28 cellular contexts compared by ENCODE assay signal in the genomic region with DNA sequence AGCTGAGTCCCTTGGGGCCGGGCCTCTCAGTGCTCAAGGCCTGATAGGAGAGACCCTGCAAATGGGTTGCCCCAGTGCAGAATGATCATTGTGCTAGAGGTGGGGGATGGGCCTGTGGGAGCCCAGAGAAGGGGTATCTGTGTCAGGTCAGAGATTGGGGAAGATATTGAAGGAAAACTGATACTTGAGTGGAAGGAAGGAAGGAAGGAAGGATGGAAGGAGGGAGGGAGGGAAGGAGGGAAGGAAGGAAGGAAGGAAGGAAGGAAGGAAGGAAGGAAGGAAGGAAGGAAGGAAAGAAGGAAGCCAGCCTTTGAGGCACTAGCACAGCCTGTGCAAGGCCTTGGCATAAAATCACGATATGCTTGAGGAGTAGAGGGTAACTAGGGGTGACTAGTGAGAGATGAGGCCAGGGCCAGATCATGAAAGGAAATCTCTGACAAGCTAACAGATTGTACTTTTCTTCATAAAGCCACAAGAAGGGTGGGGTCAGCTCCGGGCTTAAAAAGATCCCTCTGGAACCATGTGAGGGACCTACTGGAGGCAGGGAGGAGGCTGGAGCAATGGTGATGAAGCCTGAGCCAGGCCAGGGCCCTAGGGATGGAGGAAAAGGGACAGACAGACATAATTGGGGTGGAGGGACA. TPM values are rescaled to one million over a fixed set of nuclear protein-coding genes. Genes with fewer than 3 reads are reported as not detected.
DNase-seq lines count a peak whose midpoint lies in the region; ATAC-seq and TF ChIP-seq lines count a peak whose summit lies in the region.
"Had no signal": no experiment of that assay in that cellular context is flagged by ENCODE, and none has a peak within 500 bp of the region (broad histone marks: within the 10 kb centered on the region; RNA-seq: fewer than 3 reads in every experiment).

No MANE protein-coding gene starts in this region.

- H3K4me1 Mint-ChIP-seq in activated CD4-positive, alpha-beta T cell treated with anti-CD3 and anti-CD28 coated beads for 36 hours, result peaks cover 52% of the 10 kb centered on the region
- peaks cover 60% of the 10 kb centered on the region for H3K4me1 Mint-ChIP-seq in CD4-positive, alpha-beta T cell (ENCODE audit: low read depth)
- H3K4me1 Mint-ChIP-seq in activated B cell treated with CpG ODN at 0.5 μM for 24 hours, result peaks cover 63% of the 10 kb centered on the region

- H4K8ac ChIP-seq in neuronal stem cell (ENCODE audit: low read depth, low read length), result no peak overlapping the region

- no peak overlapping the region for H3K4me3 ChIP-seq in neuronal stem cell (ENCODE audit: low read length in 2 of 2)
- H3K4me3 ChIP-seq: gastroesophageal sphincter, hepatocyte, lower lobe of right lung, pancreas, SJCRH30, skin epidermis, thoracic aorta had no signal

- peak overlapping the region; percentile 88 for H2AK5ac ChIP-seq in neuronal stem cell (ENCODE audit: low read depth, low read length)

- DNase-seq in activated CD4-positive, alpha-beta T cell treated with anti-CD3 and anti-CD28 coated beads for 36 hours, result no peak
- no peak for DNase-seq in activated CD4-positive, alpha-beta T cell treated with anti-CD3 and anti-CD28 coated beads, Interleukin-2, amount 50 U/mL, for 48 hours
- no peak for DNase-seq in CD4-positive, alpha-beta T cell
- no peak for DNase-seq in activated B cell treated with CpG ODN at 0.5 μM for 24 hours
- no peak for DNase-seq in neuronal stem cell (ENCODE audit: low spot score)
- DNase-seq in NAMALWA (ENCODE audit: low spot score), result no peak
- DNase-seq in ACHN, result no peak
- DNase-seq: activated naive CD4-positive, alpha-beta T cell treated with anti-CD3 and anti-CD28 coated beads, Interleukin-2, amount 10 ng/mL, durations not matched to agents 7 days and 5 days; H7; lower lobe of right lung; NCI-H1105; NCI-H187 treated with DMSO at 0.1 percent for 48 hours; NCI-H2171 treated with DMSO at 0.1 percent for 48 hours; NCI-H510A; pancreas; SJCRH30; stimulated activated naive CD8-positive, alpha-beta T cell treated with anti-CD3 and anti-CD28 coated beads, Interleukin-15, amount 100 ng/mL, for 72 hours had no signal

- no peak for ATAC-seq in activated CD4-positive, alpha-beta T cell treated with anti-CD3 and anti-CD28 coated beads for 36 hours
- ATAC-seq in CD4-positive, alpha-beta T cell (ENCODE audit: poor library complexity), result no peak
- ATAC-seq in activated B cell treated with CpG ODN at 0.5 μM for 24 hours (ENCODE audit: low read depth) (no peak), GM21381 (IDR thresholded peaks at IDR 0.05; ENCODE audit: unreplicated experiment) (no peak)
- ATAC-seq: gastroesophageal sphincter; lower lobe of right lung; natural killer cell treated with Interleukin-12 subunit alpha and Interleukin-12 subunit beta and Interleukin-15 and Interleukin-18, amount 100 ng/mL, for 72 hours; pancreas; stimulated activated naive CD8-positive, alpha-beta T cell treated with anti-CD3 and anti-CD28 coated beads, Interleukin-15, amount 100 ng/mL, for 72 hours had no signal

- TF ChIP-seq CTCF in CD4-positive, alpha-beta T cell (IDR thresholded peaks at IDR 0.05), result no peak
- TF ChIP-seq CTCF in activated B cell treated with CpG ODN at 0.5 μM for 24 hours (IDR thresholded peaks at IDR 0.05), result no peak

- in situ Hi-C loops in ACHN (cut with HindIII; ENCODE audit: low pct_ligation_motif_present, low pct_unique_long_range_greater_than_20kb, low sequenced_read_pairs), result no loop called here

- peak overlapping the region; percentile 69 for H2BK12ac ChIP-seq in neuronal stem cell (ENCODE audit: low read length)

- H3K4me1 ChIP-seq in neuronal stem cell (ENCODE audit: control insufficient read depth in 2 of 2, insufficient read depth in 1 of 2, low read depth in 1 of 2, low read length in 2 of 2), result peaks cover 4 to 29% of the 10 kb centered on the region in 2 donors
- H3K4me1 ChIP-seq: gastroesophageal sphincter, pancreas had no signal

- no peaks in the 10 kb centered on the region for H3K36me3 Mint-ChIP-seq in activated CD4-positive, alpha-beta T cell treated with anti-CD3 and anti-CD28 coated beads for 36 hours (ENCODE audit: low read depth)
- no peaks in the 10 kb centered on the region for H3K36me3 Mint-ChIP-seq in CD4-positive, alpha-beta T cell (ENCODE audit: low read depth)
- H3K36me3 Mint-ChIP-seq in activated B cell treated with CpG ODN at 0.5 μM for 24 hours (ENCODE audit: low read depth), result no peaks in the 10 kb centered on the region
- H3K36me3 Mint-ChIP-seq: activated naive CD4-positive, alpha-beta T cell treated with anti-CD3 and anti-CD28 coated beads, Interleukin-2, amount 10 ng/mL, durations not matched to agents 7 days and 5 days; natural killer cell treated with Interleukin-12 subunit alpha and Interleukin-12 subunit beta and Interleukin-15 and Interleukin-18, amount 100 ng/mL, for 72 hours had no signal

- no peak overlapping the region for H2AFZ ChIP-seq in neuronal stem cell (ENCODE audit: low read length)
- H2AFZ ChIP-seq: hepatocyte had no signal

- H4K91ac ChIP-seq in neuronal stem cell (ENCODE audit: low read depth, low read length, poor library complexity), result peak overlapping the region; percentile 64

- H3K9ac ChIP-seq in neuronal stem cell (ENCODE audit: low read depth, low read length, poor library complexity), result no peak overlapping the region

- H3K27ac Mint-ChIP-seq in activated CD4-positive, alpha-beta T cell treated with anti-CD3 and anti-CD28 coated beads for 36 hours, result peak overlapping the region; percentile 0
- peak overlapping the region; percentile 82 for H3K27ac Mint-ChIP-seq in CD4-positive, alpha-beta T cell
- peak overlapping the region; percentile 19 for H3K27ac Mint-ChIP-seq in activated B cell treated with CpG ODN at 0.5 μM for 24 hours
- H3K27ac Mint-ChIP-seq: activated T-helper 1 cell treated with anti-CD3 and anti-CD28 coated beads, Interleukin-12 subunit alpha, Interleukin-12 subunit beta, Interleukin-2, Interleukin-4 antibody, amounts not matched to agents 30 ng/mL and 10 ng/mL and 1 ng/mL, durations not matched to agents 14 hours and 24 hours and 36 hours; natural killer cell treated with Interleukin-12 subunit alpha and Interleukin-12 subunit beta and Interleukin-15 and Interleukin-18, amount 100 ng/mL, for 72 hours had no signal

- no peak overlapping the region for H3K14ac ChIP-seq in neuronal stem cell (ENCODE audit: low read length)

- intact Hi-C loops in activated CD4-positive, alpha-beta T cell treated with anti-CD3 and anti-CD28 coated beads for 36 hours (cut with DNase I, micrococcal nuclease), result no loop called here
- intact Hi-C loops in CD4-positive, alpha-beta T cell (cut with DNase I, micrococcal nuclease), result no loop called here
- intact Hi-C loops in activated B cell treated with CpG ODN at 0.5 μM for 24 hours (cut with micrococcal nuclease), result no loop called here

- H3K9me3 ChIP-seq in CD4-positive, alpha-beta T cell (ENCODE audit: control insufficient read depth, low read length), result no peaks in the 10 kb centered on the region
- H3K9me3 ChIP-seq in neuronal stem cell (replicated peaks in 1 of 2; ENCODE audit: control insufficient read depth in 2 of 2, insufficient read depth in 1 of 2, low read depth in 1 of 2, low read length in 2 of 2), result no peaks in the 10 kb centered on the region
- H3K9me3 ChIP-seq: gastroesophageal sphincter, lower lobe of right lung, pancreas, SJCRH30, thoracic aorta had no signal

- CTCF ChIA-PET in activated CD4-positive, alpha-beta T cell treated with anti-CD3 and anti-CD28 coated beads for 36 hours (lab: Charles Lee), result interaction anchor here (0.9 kb wide), 1 partner anchor 9 kb away, joined by 3 read pairs; no protein-coding TSS in a partner anchor
- CTCF ChIA-PET in CD4-positive, alpha-beta T cell (lab: Charles Lee), result interaction anchor here (0.9 kb wide), 1 partner anchor 32 kb away, joined by 3 read pairs; no protein-coding TSS in a partner anchor
- CTCF ChIA-PET in activated B cell treated with CpG ODN at 0.5 μM for 24 hours (lab: Charles Lee), result no interaction called here

- peak overlapping the region; percentile 56 for H2BK5ac ChIP-seq in neuronal stem cell (ENCODE audit: low read length)

- H3K23ac ChIP-seq in neuronal stem cell (ENCODE audit: low read depth, low read length, poor library complexity), result no peak overlapping the region

- no peaks in the 10 kb centered on the region for H3K27me3 Mint-ChIP-seq in activated CD4-positive, alpha-beta T cell treated with anti-CD3 and anti-CD28 coated beads for 36 hours
- no peaks in the 10 kb centered on the region for H3K27me3 Mint-ChIP-seq in CD4-positive, alpha-beta T cell
- no peaks in the 10 kb centered on the region for H3K27me3 Mint-ChIP-seq in activated B cell treated with CpG ODN at 0.5 μM for 24 hours

- no peaks in the 10 kb centered on the region for H3K27me3 ChIP-seq in CD4-positive, alpha-beta T cell (ENCODE audit: control insufficient read depth, insufficient read depth, low read length)
- peaks cover 0 to 57% (median 0%) of the 10 kb centered on the region in 3 experiments for H3K27me3 ChIP-seq in neuronal stem cell (ENCODE audit: control insufficient read depth in 3 of 3, insufficient read depth in 3 of 3, low read depth in 1 of 3, low read length in 3 of 3)
- H3K27me3 ChIP-seq: pancreas had no signal

- H3K36me3 ChIP-seq in neuronal stem cell (replicated peaks in 1 of 2; ENCODE audit: control insufficient read depth in 2 of 2, insufficient read depth in 2 of 2, low read length in 2 of 2), result no peaks in the 10 kb centered on the region
- H3K36me3 ChIP-seq: gastroesophageal sphincter, lower lobe of right lung, pancreas, SJCRH30, thoracic aorta had no signal

- no CpG with 5 or more reads among the region's 3 CpGs for WGBS in neuronal stem cell (ENCODE audit: extremely low coverage in 2 of 2, insufficient read length in 2 of 2, insufficient replicate concordance in 1 of 2), 2 donors

- no peak overlapping the region for H3K4me3 Mint-ChIP-seq in activated CD4-positive, alpha-beta T cell treated with anti-CD3 and anti-CD28 coated beads for 36 hours
- H3K4me3 Mint-ChIP-seq in CD4-positive, alpha-beta T cell, result no peak overlapping the region
- no peak overlapping the region for H3K4me3 Mint-ChIP-seq in activated B cell treated with CpG ODN at 0.5 μM for 24 hours
- H3K4me3 Mint-ChIP-seq: activated naive CD4-positive, alpha-beta T cell treated with anti-CD3 and anti-CD28 coated beads, Interleukin-2, amount 10 ng/mL, durations not matched to agents 7 days and 5 days; activated T-helper 1 cell treated with anti-CD3 and anti-CD28 coated beads, Interleukin-12 subunit alpha, Interleukin-12 subunit beta, Interleukin-2, Interleukin-4 antibody, amounts not matched to agents 30 ng/mL and 10 ng/mL and 1 ng/mL, durations not matched to agents 14 hours and 24 hours and 36 hours; natural killer cell treated with Interleukin-12 subunit alpha and Interleukin-12 subunit beta and Interleukin-15 and Interleukin-18, amount 100 ng/mL, for 72 hours; stimulated activated naive CD8-positive, alpha-beta T cell treated with anti-CD3 and anti-CD28 coated beads, Interleukin-15, amount 100 ng/mL, for 72 hours had no signal

- POLR2A ChIA-PET in activated CD4-positive, alpha-beta T cell treated with anti-CD3 and anti-CD28 coated beads for 36 hours (lab: Charles Lee), result no interaction called here
- POLR2A ChIA-PET in CD4-positive, alpha-beta T cell (lab: Charles Lee), result interaction anchor here (3.9 kb wide), 1 partner anchor 8 kb away, joined by 20 read pairs; no protein-coding TSS in a partner anchor
- POLR2A ChIA-PET in activated B cell treated with CpG ODN at 0.5 μM for 24 hours (lab: Charles Lee), result interaction anchor here (1.2 kb wide), 1 partner anchor 45 kb away, joined by 3 read pairs; no protein-coding TSS in a partner anchor

- H2BK15ac ChIP-seq in neuronal stem cell (ENCODE audit: low read length), result peak overlapping the region; percentile 95

- peak overlapping the region; percentile 26 for H3K4ac ChIP-seq in neuronal stem cell (ENCODE audit: low read length)

- no peak overlapping the region for H3K4me2 ChIP-seq in neuronal stem cell (ENCODE audit: insufficient read depth, low read length, poor library complexity, severe bottlenecking)
- H3K4me2 ChIP-seq: hepatocyte had no signal

- H3K27ac ChIP-seq in CD4-positive, alpha-beta T cell (ENCODE audit: low read depth, low read length), result no peak overlapping the region
- no peak overlapping the region for H3K27ac ChIP-seq in neuronal stem cell (replicated peaks; ENCODE audit: low read length)
- H3K27ac ChIP-seq: gastroesophageal sphincter, hepatocyte, lower lobe of right lung, pancreas, SJCRH30, skin epidermis, thoracic aorta had no signal

- peaks cover 1% of the 10 kb centered on the region for H3K79me1 ChIP-seq in neuronal stem cell (ENCODE audit: low read depth, low read length)

- H3K9me3 Mint-ChIP-seq in activated CD4-positive, alpha-beta T cell treated with anti-CD3 and anti-CD28 coated beads for 36 hours (ENCODE audit: low read depth), result no peaks in the 10 kb centered on the region
- H3K9me3 Mint-ChIP-seq in CD4-positive, alpha-beta T cell, result no peaks in the 10 kb centered on the region
- no peaks in the 10 kb centered on the region for H3K9me3 Mint-ChIP-seq in activated B cell treated with CpG ODN at 0.5 μM for 24 hours
- H3K9me3 Mint-ChIP-seq: activated naive CD4-positive, alpha-beta T cell treated with anti-CD3 and anti-CD28 coated beads, Interleukin-2, amount 10 ng/mL, durations not matched to agents 7 days and 5 days; activated T-helper 1 cell treated with anti-CD3 and anti-CD28 coated beads, Interleukin-12 subunit alpha, Interleukin-12 subunit beta, Interleukin-2, Interleukin-4 antibody, amounts not matched to agents 30 ng/mL and 10 ng/mL and 1 ng/mL, durations not matched to agents 14 hours and 24 hours and 36 hours; natural killer cell treated with Interleukin-12 subunit alpha and Interleukin-12 subunit beta and Interleukin-15 and Interleukin-18, amount 100 ng/mL, for 72 hours; stimulated activated naive CD8-positive, alpha-beta T cell treated with anti-CD3 and anti-CD28 coated beads, Interleukin-15, amount 100 ng/mL, for 72 hours had no signal

- H2BK120ac ChIP-seq in neuronal stem cell (ENCODE audit: low read depth, low read length), result peak overlapping the region; percentile 57

- H3K18ac ChIP-seq in neuronal stem cell (ENCODE audit: low read length), result peak overlapping the region; percentile 68

RNA-seq across cellular contexts. Expression of a gene that starts 11.4 kb away (rescaled TPM):
- not detected for total RNA-seq in activated CD4-positive, alpha-beta T cell treated with anti-CD3 and anti-CD28 coated beads for 36 hours
- total RNA-seq in CD4-positive, alpha-beta T cell, result not detected
- total RNA-seq in activated B cell treated with CpG ODN at 0.5 μM for 24 hours, result not detected in 2 replicates
- 1.4 TPM for polyA plus RNA-seq in neuronal stem cell (2013, experiment 1 of 2)
- polyA plus RNA-seq in neuronal stem cell (2013, experiment 2 of 2), result 1.6 TPM
- total RNA-seq: A172; activated T-helper 1 cell treated with anti-CD3 and anti-CD28 coated beads, Interleukin-12 subunit alpha, Interleukin-12 subunit beta, Interleukin-2, Interleukin-4 antibody, amounts not matched to agents 30 ng/mL and 10 ng/mL and 1 ng/mL, durations not matched to agents 14 hours and 24 hours and 36 hours; gastroesophageal sphincter; H7; hepatocyte; lower lobe of right lung; MCF 10A; natural killer cell treated with Interleukin-12 subunit alpha and Interleukin-12 subunit beta and Interleukin-15 and Interleukin-18, amount 100 ng/mL, for 72 hours; pancreas; RPMI7951; SJCRH30; T-helper 1 cell treated with Interleukin-12 subunit alpha and Interleukin-12 subunit beta and Interleukin-4 antibody, amounts not matched to agents 30 ng/mL and 1 ng/mL, for 36 hours; thoracic aorta had no signal
- polyA plus RNA-seq: hepatocyte, pancreas had no signal

RNA-seq across cellular contexts. Expression of a gene that starts 13.4 kb away (rescaled TPM):
- total RNA-seq in activated CD4-positive, alpha-beta T cell treated with anti-CD3 and anti-CD28 coated beads for 36 hours, result not detected
- total RNA-seq in CD4-positive, alpha-beta T cell, result not detected
- total RNA-seq in activated B cell treated with CpG ODN at 0.5 μM for 24 hours, result not detected in 2 replicates
- 1.3 TPM for polyA plus RNA-seq in neuronal stem cell (2013, experiment 1 of 2)
- polyA plus RNA-seq in neuronal stem cell (2013, experiment 2 of 2), result 1.5 TPM
- total RNA-seq: A172; activated T-helper 1 cell treated with anti-CD3 and anti-CD28 coated beads, Interleukin-12 subunit alpha, Interleukin-12 subunit beta, Interleukin-2, Interleukin-4 antibody, amounts not matched to agents 30 ng/mL and 10 ng/mL and 1 ng/mL, durations not matched to agents 14 hours and 24 hours and 36 hours; gastroesophageal sphincter; H7; hepatocyte; lower lobe of right lung; MCF 10A; natural killer cell treated with Interleukin-12 subunit alpha and Interleukin-12 subunit beta and Interleukin-15 and Interleukin-18, amount 100 ng/mL, for 72 hours; pancreas; RPMI7951; SJCRH30; T-helper 1 cell treated with Interleukin-12 subunit alpha and Interleukin-12 subunit beta and Interleukin-4 antibody, amounts not matched to agents 30 ng/mL and 1 ng/mL, for 36 hours; thoracic aorta had no signal
- polyA plus RNA-seq: hepatocyte, pancreas had no signal

RNA-seq across cellular contexts. Expression of a gene that starts 23.8 kb away (rescaled TPM):
- total RNA-seq in activated CD4-positive, alpha-beta T cell treated with anti-CD3 and anti-CD28 coated beads for 36 hours, result 1 to 10 TPM in 1 of 2 experiments, under 1 TPM in 1; 0.96 to 1.2 TPM
- not detected for total RNA-seq in CD4-positive, alpha-beta T cell
- total RNA-seq in activated B cell treated with CpG ODN at 0.5 μM for 24 hours, result 0.62 and 0.66 TPM in 2 replicates
- 0.17 TPM for polyA plus RNA-seq in neuronal stem cell (2013, experiment 1 of 2)
- 0.17 TPM for polyA plus RNA-seq in neuronal stem cell (2013, experiment 2 of 2)
- total RNA-seq: A172; activated T-helper 1 cell treated with anti-CD3 and anti-CD28 coated beads, Interleukin-12 subunit alpha, Interleukin-12 subunit beta, Interleukin-2, Interleukin-4 antibody, amounts not matched to agents 30 ng/mL and 10 ng/mL and 1 ng/mL, durations not matched to agents 14 hours and 24 hours and 36 hours; gastroesophageal sphincter; hepatocyte; MCF 10A; RPMI7951; SJCRH30; T-helper 1 cell treated with Interleukin-12 subunit alpha and Interleukin-12 subunit beta and Interleukin-4 antibody, amounts not matched to agents 30 ng/mL and 1 ng/mL, for 36 hours; thoracic aorta had no signal
- polyA plus RNA-seq: hepatocyte had no signal

RNA-seq across cellular contexts. Expression of a gene that starts 29.5 kb away (rescaled TPM):
- total RNA-seq in activated CD4-positive, alpha-beta T cell treated with anti-CD3 and anti-CD28 coated beads for 36 hours, result under 1 TPM; 0.07 to 0.14 TPM
- not detected for total RNA-seq in CD4-positive, alpha-beta T cell
- 0.15 and 0.55 TPM in 2 replicates for total RNA-seq in activated B cell treated with CpG ODN at 0.5 μM for 24 hours
- polyA plus RNA-seq in neuronal stem cell (2013, experiment 1 of 2), result 2.3 TPM
- polyA plus RNA-seq in neuronal stem cell (2013, experiment 2 of 2), result 2.0 TPM
- total RNA-seq: A172; MCF 10A; natural killer cell treated with Interleukin-12 subunit alpha and Interleukin-12 subunit beta and Interleukin-15 and Interleukin-18, amount 100 ng/mL, for 72 hours had no signal

RNA-seq across cellular contexts. Expression of a gene that starts 39.8 kb away (rescaled TPM):
- total RNA-seq in activated CD4-positive, alpha-beta T cell treated with anti-CD3 and anti-CD28 coated beads for 36 hours, result 100 to 1,000 TPM; 117 to 138 TPM
- total RNA-seq in CD4-positive, alpha-beta T cell, result 100 to 1,000 TPM; 145 to 151 TPM
- total RNA-seq in activated B cell treated with CpG ODN at 0.5 μM for 24 hours, result 110 and 111 TPM in 2 replicates
- polyA plus RNA-seq in neuronal stem cell (2013, experiment 1 of 2), result 94.4 TPM
- 94.2 TPM for polyA plus RNA-seq in neuronal stem cell (2013, experiment 2 of 2)

Comparison
In these comparisons a context has a peak if more than half of its experiments do, and no peak if none do; other contexts are left out.
1. H3K27ac Mint-ChIP-seq: peak in every context shown above with its lines; median percentile 82 in CD4-positive, alpha-beta T cell; 19 in activated B cell treated with CpG ODN at 0.5 μM for 24 hours; 0 in activated CD4-positive, alpha-beta T cell treated with anti-CD3 and anti-CD28 coated beads for 36 hours.